In genomic region chr12:118010903-118011302, GRCh38 we compare ENCODE assay signal across 35 cellular contexts. TPM values are rescaled to one million over a fixed set of nuclear protein-coding genes. Genes with fewer than 3 reads are reported as not detected.
"Had no signal": no experiment of that assay in that cellular context is flagged by ENCODE, and none has a peak within 500 bp of the region (broad histone marks: within the 10 kb centered on the region; RNA-seq: fewer than 3 reads in every experiment).

No MANE protein-coding gene starts in this region.

- DNase-seq: activated effector memory CD4-positive, alpha-beta T cell treated with anti-CD3 and anti-CD28 coated beads, Interleukin-2, amount 50 U/mL, for 16 hours; activated effector memory CD4-positive, alpha-beta T cell treated with Interleukin-2 at 50 U/mL for 16 hours; activated gamma-delta T cell; activated gamma-delta T cell treated with Interleukin-2 at 50 U/mL for 16 hours; activated naive CD4-positive, alpha-beta T cell; activated naive CD4-positive, alpha-beta T cell treated with anti-CD3 and anti-CD28 coated beads for 36 hours; activated naive CD4-positive, alpha-beta T cell treated with anti-CD3 and anti-CD28 coated beads, Interleukin-2, amount 10 ng/mL, durations not matched to agents 7 days and 5 days; activated naive CD4-positive, alpha-beta T cell treated with anti-CD3 and anti-CD28 coated beads, Interleukin-2, amount 50 U/mL, for 16 hours; activated naive CD4-positive, alpha-beta T cell treated with Interleukin-2 at 50 U/mL for 16 hours; activated naive CD8-positive, alpha-beta T cell treated with anti-CD3 and anti-CD28 coated beads for 36 hours; activated naive CD8-positive, alpha-beta T cell treated with anti-CD3 and anti-CD28 coated beads, Interleukin-2, amount 10 ng/mL, durations not matched to agents 7 days and 5 days; activated naive CD8-positive, alpha-beta T cell treated with anti-CD3 and anti-CD28 coated beads, Interleukin-2, amount 50 U/mL, for 24 hours; activated T-cell treated with anti-CD3 and anti-CD28 coated beads, Interleukin-2, amount 50 U/mL, for 24 hours; activated T-cell treated with anti-CD3 and anti-CD28 coated beads, Interleukin-2, amount 50 U/mL, for 4 hours; activated T-cell treated with anti-CD3 and anti-CD28 coated beads, Interleukin-2, amount 50 U/mL, for 48 hours; activated T-cell treated with anti-CD3 and anti-CD28 coated beads, Interleukin-2, amount 50 U/mL, for 72 hours; adrenal gland; amniotic stem cell; amygdala; anterior cingulate cortex; aorta; body of pancreas; brain microvascular endothelial cell; caudate nucleus; central memory CD4-positive, alpha-beta T cell; cerebellar nuclear complex had no signal

- H3K36me3 ChIP-seq: adrenal gland, ascending aorta, brain microvascular endothelial cell, breast epithelium, cardiac muscle cell had no signal

- H3K4me3 ChIP-seq: adrenal gland, ascending aorta, body of pancreas, breast epithelium, cardiac muscle cell had no signal

- H3K27me3 ChIP-seq: adrenal gland, ascending aorta, body of pancreas, brain microvascular endothelial cell, breast epithelium, cardiac muscle cell had no signal

- H3K4me1 ChIP-seq: ascending aorta, breast epithelium had no signal

- ATAC-seq: activated naive CD4-positive, alpha-beta T cell treated with anti-CD3 and anti-CD28 coated beads, Interleukin-2, amount 50 U/mL, for 72 hours; activated naive CD8-positive, alpha-beta T cell treated with anti-CD3 and anti-CD28 coated beads, Interleukin-2, amount 50 U/mL, for 24 hours; activated T-cell treated with anti-CD3 and anti-CD28 coated beads, Interleukin-2, amount 50 U/mL, for 4 hours; activated T-cell treated with anti-CD3 and anti-CD28 coated beads, Interleukin-2, amount 50 U/mL, for 72 hours; activated T-helper 17 cell treated with anti-CD3 and anti-CD28 coated beads, Interleukin-2, amount 50 U/mL, for 72 hours; body of pancreas had no signal

- H3K27ac ChIP-seq: adrenal gland, ascending aorta, body of pancreas, brain microvascular endothelial cell, breast epithelium, cardiac muscle cell had no signal

- FAIRE-seq: astrocyte, bronchial epithelial cell had no signal

- H3K9me3 ChIP-seq: adrenal gland, ascending aorta, body of pancreas, breast epithelium had no signal

RNA-seq across cellular contexts. Expression of gene KSR2, which starts 42.1 kb away (rescaled TPM):
- total RNA-seq: activated naive CD8-positive, alpha-beta T cell treated with anti-CD3 and anti-CD28 coated beads for 36 hours; activated naive CD8-positive, alpha-beta T cell treated with anti-CD3 and anti-CD28 coated beads, Interleukin-2, amount 10 ng/mL, durations not matched to agents 7 days and 5 days; aorta; bronchial epithelial cell; cardiac septum; chondrocyte had no signal
- polyA plus RNA-seq: aorta had no signal
